Comparison of ENCODE assay signal across 8 cellular contexts in genomic region chr19:53193534-53194222, GRCh38. TPM values are rescaled to one million over a fixed set of nuclear protein-coding genes. Genes with fewer than 3 reads are reported as not detected.
DNase-seq lines count a peak whose midpoint lies in the region; ATAC-seq lines count a peak whose summit lies in the region.

No MANE protein-coding gene starts in this region.

- peaks cover 48% of the 10 kb centered on the region for H3K9me3 Mint-ChIP-seq in T-helper 2 cell treated with Interferon-gamma antibody and Interleukin-4, amounts not matched to agents 5 μg/mL and 100 μg/mL, for 36 hours
- peaks cover 52% of the 10 kb centered on the region for H3K9me3 Mint-ChIP-seq in activated T-helper 2 cell treated with anti-CD3 and anti-CD28 coated beads, Interferon-gamma antibody, Interleukin-2, Interleukin-4, amounts not matched to agents 10 μg/mL and 5 μg/mL and 100 μg/mL, durations not matched to agents 14 hours and 24 hours and 36 hours
- H3K9me3 Mint-ChIP-seq in immature natural killer cell = peaks cover 0 to 9% (median 4%) of the 10 kb centered on the region in 6 donors

- H3K4me3 ChIP-seq in stomach smooth muscle (ENCODE audit: low read length in 2 of 2) = peak overlapping the region; percentile 91 to 92

- H3K36me3 ChIP-seq in stomach smooth muscle (ENCODE audit: control insufficient read depth in 2 of 2, insufficient read depth in 2 of 2, low read length in 2 of 2) = peaks cover 0 to 2% of the 10 kb centered on the region in 2 donors

- no peak for ATAC-seq in GM18873 (IDR thresholded peaks at IDR 0.05; ENCODE audit: low FRiP score, unreplicated experiment)
- ATAC-seq in GM19351 (IDR thresholded peaks at IDR 0.05; ENCODE audit: unreplicated experiment) = no peak

- intact Hi-C loops in activated T-helper 2 cell treated with anti-CD3 and anti-CD28 coated beads, Interferon-gamma antibody, Interleukin-2, Interleukin-4, amounts not matched to agents 10 μg/mL and 5 μg/mL and 100 μg/mL, durations not matched to agents 14 hours and 24 hours and 36 hours (cut with micrococcal nuclease) = loop anchor here (1.0 to 10.0 kb wide), 4 partner anchors 35 to 831 kb away; partner anchors contain the start of gene ZNF813
- intact Hi-C loops in head of caudate nucleus (cut with DNase I) = loop anchor here (10.0 kb wide), 1 partner anchor 321 kb away; no protein-coding TSS in a partner anchor

- no peaks in the 10 kb centered on the region for H3K9me3 ChIP-seq in stomach smooth muscle (ENCODE audit: control insufficient read depth in 2 of 2, low read length in 2 of 2)

- H3K27me3 Mint-ChIP-seq in T-helper 2 cell treated with Interferon-gamma antibody and Interleukin-4, amounts not matched to agents 5 μg/mL and 100 μg/mL, for 36 hours (ENCODE audit: low read depth) = no peaks in the 10 kb centered on the region
- H3K27me3 Mint-ChIP-seq in activated T-helper 2 cell treated with anti-CD3 and anti-CD28 coated beads, Interferon-gamma antibody, Interleukin-2, Interleukin-4, amounts not matched to agents 10 μg/mL and 5 μg/mL and 100 μg/mL, durations not matched to agents 14 hours and 24 hours and 36 hours (ENCODE audit: low read depth) = no peaks in the 10 kb centered on the region
- peaks cover 8 to 11% (median 10%) of the 10 kb centered on the region in 3 donors for H3K27me3 Mint-ChIP-seq in immature natural killer cell (ENCODE audit: low read depth in 3 of 3)

- no peak for DNase-seq in T-helper 2 cell treated with Interferon-gamma antibody and Interleukin-4, amounts not matched to agents 5 μg/mL and 100 μg/mL, for 36 hours (ENCODE audit: low spot score)
- DNase-seq in T-helper 2 cell (no peak), immature natural killer cell (no peak), head of caudate nucleus (no peak)
- no peak for DNase-seq in activated T-helper 2 cell treated with anti-CD3 and anti-CD28 coated beads, Interferon-gamma antibody, Interleukin-2, Interleukin-4, amounts not matched to agents 10 μg/mL and 5 μg/mL and 100 μg/mL, durations not matched to agents 14 hours and 24 hours and 36 hours (ENCODE audit: low spot score)

- peak overlapping the region; percentile 79 for H3K27ac Mint-ChIP-seq in T-helper 2 cell treated with Interferon-gamma antibody and Interleukin-4, amounts not matched to agents 5 μg/mL and 100 μg/mL, for 36 hours
- H3K27ac Mint-ChIP-seq in activated T-helper 2 cell treated with anti-CD3 and anti-CD28 coated beads, Interferon-gamma antibody, Interleukin-2, Interleukin-4, amounts not matched to agents 10 μg/mL and 5 μg/mL and 100 μg/mL, durations not matched to agents 14 hours and 24 hours and 36 hours = peak overlapping the region; percentile 69
- H3K27ac Mint-ChIP-seq in immature natural killer cell = peak overlapping the region; percentile 92 to 98 (median 95)

- H3K27ac ChIP-seq in stomach smooth muscle (ENCODE audit: low read length) = no peak overlapping the region

- H3K9ac ChIP-seq in stomach smooth muscle (ENCODE audit: low read length in 2 of 2) = peak overlapping the region in 1 of 2 donors; percentile 36

- no peaks in the 10 kb centered on the region for H3K27me3 ChIP-seq in stomach smooth muscle (ENCODE audit: control insufficient read depth in 1 of 2, insufficient read depth in 2 of 2, low read length in 2 of 2)

- H3K36me3 Mint-ChIP-seq in T-helper 2 cell treated with Interferon-gamma antibody and Interleukin-4, amounts not matched to agents 5 μg/mL and 100 μg/mL, for 36 hours (ENCODE audit: low read depth) = peaks cover 32% of the 10 kb centered on the region
- H3K36me3 Mint-ChIP-seq in activated T-helper 2 cell treated with anti-CD3 and anti-CD28 coated beads, Interferon-gamma antibody, Interleukin-2, Interleukin-4, amounts not matched to agents 10 μg/mL and 5 μg/mL and 100 μg/mL, durations not matched to agents 14 hours and 24 hours and 36 hours (ENCODE audit: low read depth) = peaks cover 38% of the 10 kb centered on the region
- H3K36me3 Mint-ChIP-seq in immature natural killer cell = peaks cover 9 to 23% (median 18%) of the 10 kb centered on the region in 3 donors

- H3K4me1 Mint-ChIP-seq in T-helper 2 cell treated with Interferon-gamma antibody and Interleukin-4, amounts not matched to agents 5 μg/mL and 100 μg/mL, for 36 hours (ENCODE audit: low read depth) = peaks cover 13% of the 10 kb centered on the region
- H3K4me1 Mint-ChIP-seq in activated T-helper 2 cell treated with anti-CD3 and anti-CD28 coated beads, Interferon-gamma antibody, Interleukin-2, Interleukin-4, amounts not matched to agents 10 μg/mL and 5 μg/mL and 100 μg/mL, durations not matched to agents 14 hours and 24 hours and 36 hours (ENCODE audit: low read depth) = peaks cover 24% of the 10 kb centered on the region
- peaks cover 40 to 42% of the 10 kb centered on the region in 2 donors for H3K4me1 Mint-ChIP-seq in immature natural killer cell

- peak overlapping the region; percentile 89 for H3K4me3 Mint-ChIP-seq in T-helper 2 cell treated with Interferon-gamma antibody and Interleukin-4, amounts not matched to agents 5 μg/mL and 100 μg/mL, for 36 hours
- peak overlapping the region; percentile 80 for H3K4me3 Mint-ChIP-seq in activated T-helper 2 cell treated with anti-CD3 and anti-CD28 coated beads, Interferon-gamma antibody, Interleukin-2, Interleukin-4, amounts not matched to agents 10 μg/mL and 5 μg/mL and 100 μg/mL, durations not matched to agents 14 hours and 24 hours and 36 hours (ENCODE audit: low read depth)
- H3K4me3 Mint-ChIP-seq in immature natural killer cell = peak overlapping the region; percentile 93 to 97 (median 97)

- peaks cover 14% of the 10 kb centered on the region for H3K4me1 ChIP-seq in stomach smooth muscle (ENCODE audit: control insufficient read depth, insufficient read depth, low read length)

RNA-seq across cellular contexts. Expression of gene ZNF665, which starts 0.5 kb away (rescaled TPM):
- total RNA-seq in activated T-helper 2 cell treated with anti-CD3 and anti-CD28 coated beads, Interferon-gamma antibody, Interleukin-2, Interleukin-4, amounts not matched to agents 10 μg/mL and 5 μg/mL and 100 μg/mL, durations not matched to agents 14 hours and 24 hours and 36 hours = 2.1 and 3.1 TPM in 2 replicates
- polyA plus RNA-seq in immature natural killer cell = 10 to 100 TPM in 2 of 3 donors, 1 to 10 TPM in 1; 7.6 to 12.8 (median 11.2) TPM

RNA-seq across cellular contexts. Expression of gene ZNF347, which starts 34.8 kb away (rescaled TPM):
- 5.4 and 7.8 TPM in 2 replicates for total RNA-seq in activated T-helper 2 cell treated with anti-CD3 and anti-CD28 coated beads, Interferon-gamma antibody, Interleukin-2, Interleukin-4, amounts not matched to agents 10 μg/mL and 5 μg/mL and 100 μg/mL, durations not matched to agents 14 hours and 24 hours and 36 hours
- 1 to 10 TPM; 2.1 to 9.2 (median 3.2) TPM for polyA plus RNA-seq in immature natural killer cell
